In the genomic region with DNA sequence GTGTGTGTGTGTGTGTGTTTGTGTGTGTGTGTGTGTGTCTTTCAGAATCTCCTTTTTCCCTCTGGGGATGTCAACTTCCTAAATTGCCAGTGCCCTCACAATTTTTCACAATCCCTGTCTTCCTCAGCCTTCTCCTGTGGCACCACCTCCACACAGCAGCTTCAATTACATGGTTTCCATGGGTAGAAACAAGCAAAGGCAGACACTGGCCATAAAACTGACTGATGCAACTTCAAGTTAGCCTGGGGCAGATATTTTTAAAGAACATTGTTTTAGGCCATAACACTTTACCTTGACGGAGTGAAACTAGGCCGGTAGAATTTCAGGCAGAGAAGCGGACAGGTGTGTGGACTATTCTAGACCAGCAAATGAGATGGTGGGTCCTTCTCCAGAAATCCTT, we compare ENCODE assay signal across 15 cellular contexts.
DNase-seq lines count a peak whose midpoint lies in the region; ATAC-seq and TF ChIP-seq lines count a peak whose summit lies in the region.
"Had no signal": no experiment of that assay in that cellular context is flagged by ENCODE, and none has a peak within 500 bp of the region (broad histone marks: within the 10 kb centered on the region; RNA-seq: fewer than 3 reads in every experiment).

No MANE protein-coding gene starts in this region.

- H2AFZ ChIP-seq in hepatocyte, result no peak overlapping the region

- intact Hi-C loops in Calu3 (cut with micrococcal nuclease; ENCODE audit: unreplicated experiment), result no loop called here
- intact Hi-C loops in naive thymus-derived CD4-positive, alpha-beta T cell (cut with micrococcal nuclease), result no loop called here

- H3K9me2 ChIP-seq in hepatocyte (replicated peaks; ENCODE audit: insufficient read depth), result no peaks in the 10 kb centered on the region

- H3K9me3 ChIP-seq in CD8-positive, alpha-beta memory T cell (ENCODE audit: low read length), result no peaks in the 10 kb centered on the region
- no peaks in the 10 kb centered on the region for H3K9me3 ChIP-seq in hepatocyte (ENCODE audit: low read depth)
- H3K9me3 ChIP-seq in naive thymus-derived CD4-positive, alpha-beta T cell (ENCODE audit: control insufficient read depth in 2 of 3, low read length in 3 of 3), result no peaks in the 10 kb centered on the region
- H3K9me3 ChIP-seq: BLaER1, SJSA1 had no signal

- no peaks in the 10 kb centered on the region for H3K79me2 ChIP-seq in hepatocyte

- no peaks in the 10 kb centered on the region for H3K36me3 ChIP-seq in CD8-positive, alpha-beta memory T cell (ENCODE audit: insufficient read depth, low read length)
- no peaks in the 10 kb centered on the region for H3K36me3 ChIP-seq in hepatocyte (replicated peaks; ENCODE audit: insufficient read depth, low read depth)
- H3K36me3 ChIP-seq in naive thymus-derived CD4-positive, alpha-beta T cell (ENCODE audit: control insufficient read depth in 2 of 3, insufficient read depth in 3 of 3, low read length in 3 of 3), result no peaks in the 10 kb centered on the region
- H3K36me3 ChIP-seq: BLaER1, SJSA1 had no signal

- DNase-seq in CD8-positive, alpha-beta memory T cell, result no peak
- no peak for DNase-seq in Calu3
- DNase-seq in hepatocyte (ENCODE audit: low spot score), result peak; percentile 12
- no peak for DNase-seq in naive thymus-derived CD4-positive, alpha-beta T cell
- no peak for DNase-seq in foreskin fibroblast
- DNase-seq in NCI-H1105 (lab: John Stamatoyannopoulos, UW), result no peak
- no peak for DNase-seq in NCI-H2171 (lab: John Stamatoyannopoulos, UW)
- DNase-seq: DMS79 treated with DMSO at 0.1 percent for 48 hours, GF-D8, NCI-H1417 treated with DMSO at 0.1 percent for 48 hours, NCI-H345, NCI-H526 treated with DMSO at 0.1 percent for 48 hours, PC-3 had no signal

- H3K27me3 Mint-ChIP-seq in CD8-positive, alpha-beta memory T cell, result no peaks in the 10 kb centered on the region
- H3K27me3 Mint-ChIP-seq in Calu3 (ENCODE audit: unreplicated experiment), result no peaks in the 10 kb centered on the region
- H3K27me3 Mint-ChIP-seq in naive thymus-derived CD4-positive, alpha-beta T cell, result no peaks in the 10 kb centered on the region

- H3K4me1 ChIP-seq in CD8-positive, alpha-beta memory T cell (ENCODE audit: insufficient read depth, low read length), result peaks cover 50% of the 10 kb centered on the region
- peaks cover 3% of the 10 kb centered on the region for H3K4me1 ChIP-seq in hepatocyte (ENCODE audit: insufficient read depth)
- H3K4me1 ChIP-seq in naive thymus-derived CD4-positive, alpha-beta T cell (ENCODE audit: control insufficient read depth in 2 of 2, insufficient read depth in 2 of 2, low read length in 2 of 2), result peaks cover 11 to 54% of the 10 kb centered on the region in 2 donors
- H3K4me1 ChIP-seq: SJSA1 had no signal

- H3K4me1 Mint-ChIP-seq in CD8-positive, alpha-beta memory T cell, result peaks cover 58 to 71% (median 70%) of the 10 kb centered on the region in 3 donors
- peaks cover 56% of the 10 kb centered on the region for H3K4me1 Mint-ChIP-seq in Calu3 (ENCODE audit: low read depth, unreplicated experiment)
- peaks cover 30 to 81% (median 78%) of the 10 kb centered on the region in 7 donors for H3K4me1 Mint-ChIP-seq in naive thymus-derived CD4-positive, alpha-beta T cell

- no peaks in the 10 kb centered on the region for H4K20me1 ChIP-seq in hepatocyte (ENCODE audit: insufficient read depth, poor library complexity, severe bottlenecking)
- H4K20me1 ChIP-seq: BLaER1 had no signal

- H3K4me2 ChIP-seq in hepatocyte, result peak overlapping the region; percentile 31
- H3K4me2 ChIP-seq: BLaER1 had no signal

- H3K27ac Mint-ChIP-seq in CD8-positive, alpha-beta memory T cell, result peak overlapping the region in 2 of 8 donors; percentile 24 to 60
- peak overlapping the region; percentile 57 for H3K27ac Mint-ChIP-seq in Calu3 (ENCODE audit: unreplicated experiment)
- peak overlapping the region in 7 of 9 donors; percentile 3 to 84 (median 54) for H3K27ac Mint-ChIP-seq in naive thymus-derived CD4-positive, alpha-beta T cell

- no peaks in the 10 kb centered on the region for H3K27me3 ChIP-seq in CD8-positive, alpha-beta memory T cell (ENCODE audit: insufficient read depth, low read length, poor library complexity, severe bottlenecking)
- H3K27me3 ChIP-seq in hepatocyte, result no peaks in the 10 kb centered on the region
- H3K27me3 ChIP-seq in naive thymus-derived CD4-positive, alpha-beta T cell (ENCODE audit: control insufficient read depth in 2 of 2, insufficient read depth in 2 of 2, low read length in 2 of 2), result no peaks in the 10 kb centered on the region
- H3K27me3 ChIP-seq: BLaER1, SJSA1 had no signal

- no peak overlapping the region for H3K4me3 ChIP-seq in CD8-positive, alpha-beta memory T cell (ENCODE audit: low read length)
- no peak overlapping the region for H3K4me3 ChIP-seq in hepatocyte
- no peak overlapping the region for H3K4me3 ChIP-seq in naive thymus-derived CD4-positive, alpha-beta T cell (ENCODE audit: low read length)
- H3K4me3 ChIP-seq in foreskin fibroblast (ENCODE audit: low read depth in 1 of 2, low read length in 2 of 2), result no peak overlapping the region
- H3K4me3 ChIP-seq: BLaER1, SJSA1 had no signal

- no peak overlapping the region for H3K27ac ChIP-seq in CD8-positive, alpha-beta memory T cell (ENCODE audit: low read depth, low read length)
- H3K27ac ChIP-seq in hepatocyte, result peak overlapping the region; percentile 74
- no peak overlapping the region for H3K27ac ChIP-seq in naive thymus-derived CD4-positive, alpha-beta T cell (ENCODE audit: low read depth, low read length)
- H3K27ac ChIP-seq: BLaER1, SJSA1 had no signal

- POLR2A ChIA-PET in CD8-positive, alpha-beta memory T cell (lab: Charles Lee), result no interaction called here
- POLR2A ChIA-PET in naive thymus-derived CD4-positive, alpha-beta T cell (lab: Charles Lee), result interaction anchor here (0.5 kb wide), 1 partner anchor 54 kb away, joined by 3 read pairs; no protein-coding TSS in a partner anchor

- peak overlapping the region in 4 of 7 donors; percentile 33 to 65 (median 38) for H3K4me3 Mint-ChIP-seq in CD8-positive, alpha-beta memory T cell
- H3K4me3 Mint-ChIP-seq in Calu3 (ENCODE audit: low read depth, unreplicated experiment), result peak overlapping the region; percentile 32
- peak overlapping the region in 7 of 10 donors; percentile 23 to 71 (median 65) for H3K4me3 Mint-ChIP-seq in naive thymus-derived CD4-positive, alpha-beta T cell

- BruUV-seq in Calu3 (replicated peaks; lab: Mats Ljungman, UMichigan), result no TSS peak

- no peaks in the 10 kb centered on the region for H3K9me3 Mint-ChIP-seq in CD8-positive, alpha-beta memory T cell
- H3K9me3 Mint-ChIP-seq in Calu3 (ENCODE audit: low read depth, unreplicated experiment), result no peaks in the 10 kb centered on the region
- H3K9me3 Mint-ChIP-seq in naive thymus-derived CD4-positive, alpha-beta T cell, result peaks cover 0 to 10% (median 0%) of the 10 kb centered on the region in 11 donors

- peaks cover 0 to 21% (median 11%) of the 10 kb centered on the region in 3 donors for H3K36me3 Mint-ChIP-seq in CD8-positive, alpha-beta memory T cell
- H3K36me3 Mint-ChIP-seq in Calu3 (ENCODE audit: insufficient read depth, unreplicated experiment), result no peaks in the 10 kb centered on the region
- H3K36me3 Mint-ChIP-seq in naive thymus-derived CD4-positive, alpha-beta T cell, result peaks cover 0 to 27% (median 11%) of the 10 kb centered on the region in 5 donors

- CTCF ChIA-PET in CD8-positive, alpha-beta memory T cell (lab: Charles Lee), result no interaction called here
- CTCF ChIA-PET in Calu3 (lab: Charles Lee), result no interaction called here
- CTCF ChIA-PET in naive thymus-derived CD4-positive, alpha-beta T cell (lab: Charles Lee), result interaction anchor here (0.6 to 1.2 kb wide), 2 partner anchors 49 to 111 kb away, joined by 3 to 4 read pairs; no protein-coding TSS in a partner anchor

- no peak for TF ChIP-seq CTCF in Calu3 (IDR thresholded peaks at IDR 0.05; ENCODE audit: unreplicated experiment)
- no peak for TF ChIP-seq CTCF in hepatocyte (IDR thresholded peaks at IDR 0.05; ENCODE audit: poor library complexity)
- TF ChIP-seq CTCF in foreskin fibroblast (IDR thresholded peaks at IDR 0.05; ENCODE audit: low read depth, low read length), result no peak

- no peak for ATAC-seq in naive thymus-derived CD4-positive, alpha-beta T cell
- ATAC-seq: PC-3 had no signal

- 53% methylated on average over 3 of the region's 3 CpGs for WGBS in hepatocyte (ENCODE audit: low lambda C conversion rate, missing lambda C conversion rate)
